Comparison of ENCODE assay signal across 8 cellular contexts in genomic region chr10:94361161-94361794, GRCh38. TPM values are rescaled to one million over a fixed set of nuclear protein-coding genes. Genes with fewer than 3 reads are reported as not detected.
DNase-seq lines count a peak whose midpoint lies in the region; ATAC-seq and TF ChIP-seq lines count a peak whose summit lies in the region.

No MANE protein-coding gene starts in this region.

- H3K27me3 Mint-ChIP-seq in activated CD4-positive, alpha-beta T cell treated with anti-CD3 and anti-CD28 coated beads, Interleukin-2, amount 10 ng/mL, durations not matched to agents 7 days and 5 days = peaks cover 13% of the 10 kb centered on the region
- H3K27me3 Mint-ChIP-seq in stimulated activated naive B cell treated with anti-CD40 and anti-IgM and Interleukin-4, amounts not matched to agents 10 μg/mL and 1 μg/mL and 100 μg/mL, for 72 hours = peaks cover 15 to 16% of the 10 kb centered on the region in 2 donors

- H3K36me3 ChIP-seq in SK-N-MC (ENCODE audit: insufficient read depth, low read length) (peaks cover 39% of the 10 kb centered on the region), fibroblast of lung (ENCODE audit: control insufficient read depth, insufficient read depth, low read length) (peaks cover 2% of the 10 kb centered on the region)

- peak overlapping the region; percentile 77 for H3K4me2 ChIP-seq in fibroblast of lung (ENCODE audit: extremely low read depth, insufficient read depth, low read length)

- peak overlapping the region; percentile 91 for H3K4me3 ChIP-seq in SK-N-MC
- peak overlapping the region; percentile 10 to 90 (median 84) for H3K4me3 ChIP-seq in fibroblast of lung (replicated peaks in 1 of 4; ENCODE audit: control extremely low read depth in 1 of 4, insufficient read depth in 1 of 4, low read depth in 3 of 4, low read length in 4 of 4)

- CTCF ChIA-PET in activated CD4-positive, alpha-beta T cell treated with anti-CD3 and anti-CD28 coated beads, Interleukin-2, amount 10 ng/mL, durations not matched to agents 7 days and 5 days (lab: Charles Lee) = interaction anchor here (0.6 kb wide), 1 partner anchor 198 kb away, joined by 4 read pairs; no protein-coding TSS in a partner anchor

- no peaks in the 10 kb centered on the region for H3K9me3 Mint-ChIP-seq in activated CD4-positive, alpha-beta T cell treated with anti-CD3 and anti-CD28 coated beads, Interleukin-2, amount 10 ng/mL, durations not matched to agents 7 days and 5 days
- peaks cover 0 to 3% of the 10 kb centered on the region in 2 donors for H3K9me3 Mint-ChIP-seq in stimulated activated naive B cell treated with anti-CD40 and anti-IgM and Interleukin-4, amounts not matched to agents 10 μg/mL and 1 μg/mL and 100 μg/mL, for 72 hours

- peaks cover 23% of the 10 kb centered on the region for H3K79me2 ChIP-seq in fibroblast of lung (ENCODE audit: control insufficient read depth, insufficient read depth, low read length)

- H3K27ac ChIP-seq in SK-N-MC (no peak overlapping the region), fibroblast of lung (ENCODE audit: insufficient read depth, low read length) (no peak overlapping the region)

- H3K9ac ChIP-seq in SK-N-MC (ENCODE audit: insufficient read length) (peak overlapping the region; percentile 93), fibroblast of lung (ENCODE audit: insufficient read depth, low read length) (no peak overlapping the region)

- POLR2A ChIA-PET in activated CD4-positive, alpha-beta T cell treated with anti-CD3 and anti-CD28 coated beads, Interleukin-2, amount 10 ng/mL, durations not matched to agents 7 days and 5 days (lab: Charles Lee) = no interaction called here

- no peaks in the 10 kb centered on the region for H3K27me3 ChIP-seq in fibroblast of lung (ENCODE audit: control insufficient read depth, insufficient read depth, low read length)

- peaks cover 4% of the 10 kb centered on the region for H3K4me1 ChIP-seq in fibroblast of lung (ENCODE audit: control insufficient read depth, extremely low read depth, insufficient read depth, low read length)

- H3K4me1 Mint-ChIP-seq in activated CD4-positive, alpha-beta T cell treated with anti-CD3 and anti-CD28 coated beads, Interleukin-2, amount 10 ng/mL, durations not matched to agents 7 days and 5 days = peaks cover 32% of the 10 kb centered on the region
- peaks cover 14 to 35% of the 10 kb centered on the region in 2 donors for H3K4me1 Mint-ChIP-seq in stimulated activated naive B cell treated with anti-CD40 and anti-IgM and Interleukin-4, amounts not matched to agents 10 μg/mL and 1 μg/mL and 100 μg/mL, for 72 hours

- H4K20me1 ChIP-seq in fibroblast of lung (ENCODE audit: control insufficient read depth, extremely low read depth, insufficient read depth, low read length) = no peaks in the 10 kb centered on the region

- H3K36me3 Mint-ChIP-seq in activated CD4-positive, alpha-beta T cell treated with anti-CD3 and anti-CD28 coated beads, Interleukin-2, amount 10 ng/mL, durations not matched to agents 7 days and 5 days (ENCODE audit: low read depth) = peaks cover 30% of the 10 kb centered on the region
- peaks cover 19 to 35% of the 10 kb centered on the region in 2 donors for H3K36me3 Mint-ChIP-seq in stimulated activated naive B cell treated with anti-CD40 and anti-IgM and Interleukin-4, amounts not matched to agents 10 μg/mL and 1 μg/mL and 100 μg/mL, for 72 hours

- TF ChIP-seq CTCF in fibroblast of lung (conservative IDR thresholded peaks at IDR 0.05 in 1 of 2, IDR thresholded peaks at IDR 0.05 in 1 of 2; ENCODE audit: low read depth in 1 of 2, low read length in 2 of 2) = no peak

- H3K9me3 ChIP-seq in SK-N-MC (ENCODE audit: low read depth, low read length) (no peaks in the 10 kb centered on the region), fibroblast of lung (ENCODE audit: control insufficient read depth, insufficient read depth, low read depth, low read length) (no peaks in the 10 kb centered on the region)

- no peak overlapping the region for H2AFZ ChIP-seq in fibroblast of lung (ENCODE audit: low read length)

- DNase-seq in activated CD4-positive, alpha-beta T cell treated with anti-CD3 and anti-CD28 coated beads, Interleukin-2, amount 10 ng/mL, durations not matched to agents 7 days and 5 days = peak; percentile 19
- DNase-seq in activated CD4-positive, alpha-beta T cell treated with anti-CD3 and anti-CD28 coated beads for 48 hours = no peak
- no peak for DNase-seq in SK-N-MC (ENCODE audit: low read depth, low spot score)
- DNase-seq in fibroblast of lung (ENCODE audit: low read depth in 2 of 2) = peak; percentile 4 to 23
- no peak for DNase-seq in stimulated activated naive B cell treated with anti-CD40 and anti-IgM and Interleukin-4, amounts not matched to agents 10 μg/mL and 1 μg/mL and 100 μg/mL, for 72 hours
- no peak for DNase-seq in stimulated activated CD4-positive, alpha-beta T cell treated with anti-CD3 and anti-CD28 coated beads, Interleukin-4, amount 100 ng/mL, for 1 hour
- no peak for DNase-seq in NCI-H526 (lab: John Stamatoyannopoulos, UW)

- H3K4me3 Mint-ChIP-seq in activated CD4-positive, alpha-beta T cell treated with anti-CD3 and anti-CD28 coated beads, Interleukin-2, amount 10 ng/mL, durations not matched to agents 7 days and 5 days = peak overlapping the region; percentile 94
- H3K4me3 Mint-ChIP-seq in stimulated activated naive B cell treated with anti-CD40 and anti-IgM and Interleukin-4, amounts not matched to agents 10 μg/mL and 1 μg/mL and 100 μg/mL, for 72 hours = peak overlapping the region; percentile 91 to 95

- peak overlapping the region; percentile 65 for H3K27ac Mint-ChIP-seq in activated CD4-positive, alpha-beta T cell treated with anti-CD3 and anti-CD28 coated beads, Interleukin-2, amount 10 ng/mL, durations not matched to agents 7 days and 5 days
- peak overlapping the region; percentile 97 for H3K27ac Mint-ChIP-seq in stimulated activated naive B cell treated with anti-CD40 and anti-IgM and Interleukin-4, amounts not matched to agents 10 μg/mL and 1 μg/mL and 100 μg/mL, for 72 hours

- ATAC-seq in stimulated activated naive B cell treated with anti-CD40 and anti-IgM and Interleukin-4, amounts not matched to agents 10 μg/mL and 1 μg/mL and 100 μg/mL, for 72 hours (replicated peaks) = no peak
- no peak for ATAC-seq in GM19324 (IDR thresholded peaks at IDR 0.05; ENCODE audit: low FRiP score, unreplicated experiment)

RNA-seq across cellular contexts. Expression of gene NOC3L, which starts 1.5 kb away (rescaled TPM):
- total RNA-seq in activated CD4-positive, alpha-beta T cell treated with anti-CD3 and anti-CD28 coated beads, Interleukin-2, amount 10 ng/mL, durations not matched to agents 7 days and 5 days = 10 to 100 TPM; 23.1 to 26.5 TPM
- total RNA-seq in fibroblast of lung = 27.2 and 31.3 TPM in 2 replicates
- polyA plus RNA-seq in fibroblast of lung = 19.5 and 19.8 TPM in 2 replicates
- 13.7 and 15.3 TPM in 2 replicates for polyA plus RNA-seq in fibroblast of lung (2012)
- polyA minus RNA-seq in fibroblast of lung (ENCODE audit: low replicate concordance) = 0.51 and 6.3 TPM in 2 replicates

RNA-seq across cellular contexts. Expression of gene TBC1D12, which starts 41.1 kb away (rescaled TPM):
- total RNA-seq in activated CD4-positive, alpha-beta T cell treated with anti-CD3 and anti-CD28 coated beads, Interleukin-2, amount 10 ng/mL, durations not matched to agents 7 days and 5 days = under 1 TPM; 0.07 to 0.15 TPM
- 11.6 and 13.9 TPM in 2 replicates for total RNA-seq in fibroblast of lung
- 5.4 and 7.8 TPM in 2 replicates for polyA plus RNA-seq in fibroblast of lung
- polyA plus RNA-seq in fibroblast of lung (2012) = 4.3 and 6.6 TPM in 2 replicates
- polyA minus RNA-seq in fibroblast of lung (ENCODE audit: low replicate concordance) = 0.51 and 1.3 TPM in 2 replicates

Comparison
In these comparisons a context has a peak if more than half of its experiments do, and no peak if none do; other contexts are left out.
1. DNase-seq: peak in activated CD4-positive, alpha-beta T cell treated with anti-CD3 and anti-CD28 coated beads, Interleukin-2, amount 10 ng/mL, durations not matched to agents 7 days and 5 days (single experiment) and fibroblast of lung (2 of 2); none in activated CD4-positive, alpha-beta T cell treated with anti-CD3 and anti-CD28 coated beads for 48 hours (single experiment), SK-N-MC (single experiment), stimulated activated naive B cell treated with anti-CD40 and anti-IgM and Interleukin-4, amounts not matched to agents 10 μg/mL and 1 μg/mL and 100 μg/mL, for 72 hours (single experiment), stimulated activated CD4-positive, alpha-beta T cell treated with anti-CD3 and anti-CD28 coated beads, Interleukin-4, amount 100 ng/mL, for 1 hour (single experiment) and NCI-H526 (0 of 2).
2. RNA of gene TBC1D12, which starts 41.1 kb away (total RNA-seq): 11.6 to 13.9 TPM in fibroblast of lung; 0.07 to 0.15 TPM in activated CD4-positive, alpha-beta T cell treated with anti-CD3 and anti-CD28 coated beads, Interleukin-2, amount 10 ng/mL, durations not matched to agents 7 days and 5 days; every median in the first group is over 10 times any median in the second.